ENCODE assay signal across 22 cellular contexts in genomic region chr10:95416270-95416669, GRCh38.
A peak's percentile ranks its signal among the peaks of the same experiment; 100 is the strongest.
DNase-seq lines count a peak whose midpoint lies in the region; ATAC-seq, FAIRE-seq and TF ChIP-seq lines count a peak whose summit lies in the region.
"Had no signal": no experiment of that assay in that cellular context is flagged by ENCODE, and none has a peak within 500 bp of the region (broad histone marks: within the 10 kb centered on the region; RNA-seq: fewer than 3 reads in every experiment).

No MANE protein-coding gene starts in this region.

- in situ Hi-C loops in gastrocnemius medialis (cut with MboI; ENCODE audit: low sequenced_read_pairs in 4 of 4): no loop called here
- in situ Hi-C loops in GM13977 (cut with MboI; ENCODE audit: low pct_unique_long_range_greater_than_20kb, low sequenced_read_pairs, unreplicated experiment): no loop called here

- no peak for FAIRE-seq in kidney (lab: Jason Lieb, UNC)

- peak in 1 of 2 donors; percentile 64 for DNase-seq in ascending aorta (ENCODE audit: low spot score in 2 of 2)
- DNase-seq in kidney: no peak
- peak in 1 of 2 donors; percentile 33 for DNase-seq in gastrocnemius medialis
- no peak for DNase-seq in GM13977 (ENCODE audit: low spot score)
- no peak for DNase-seq in activated effector memory CD4-positive, alpha-beta T cell treated with Interleukin-2 at 50 U/mL for 16 hours
- DNase-seq: ACHN; activated CD4-positive, alpha-beta T cell treated with anti-CD3 and anti-CD28 coated beads, Interleukin-2, amount 10 ng/mL, durations not matched to agents 24 days and 14 days; activated CD8-positive, alpha-beta memory T cell treated with anti-CD3 and anti-CD28 coated beads, Interleukin-2, amount 50 U/mL, for 4 hours; EL; foreskin melanocyte; KBM-7; midbrain; NCI-H748 treated with DMSO at 0.1 percent for 48 hours; SIG-M5; stimulated activated CD4-positive, alpha-beta T cell treated with anti-CD3 and anti-CD28 coated beads, Interleukin-12 subunit alpha, Interleukin-12 subunit beta, amount 100 ng/mL, for 4 hours had no signal

- H3K4me2 ChIP-seq in BLaER1: peak overlapping the region; percentile 89
- H3K4me2 ChIP-seq: neural progenitor cell had no signal

- H3K9me3 ChIP-seq in BLaER1 (no peaks in the 10 kb centered on the region), ascending aorta (no peaks in the 10 kb centered on the region), kidney (ENCODE audit: control insufficient read depth in 1 of 2, low read length in 2 of 2) (no peaks in the 10 kb centered on the region), gastrocnemius medialis (no peaks in the 10 kb centered on the region)

- H3K27ac ChIP-seq in BLaER1 (peak overlapping the region; percentile 96), ascending aorta (peak overlapping the region; percentile 89 to 95), kidney (ENCODE audit: low read depth in 2 of 2, low read length in 2 of 2) (peak overlapping the region; percentile 9 to 42), gastrocnemius medialis (peak overlapping the region; percentile 91 to 98 (median 97))
- H3K27ac ChIP-seq: C4-2B, cardiac muscle cell, epithelial cell of prostate, neural progenitor cell had no signal

- TF ChIP-seq CTCF in ascending aorta (IDR thresholded peaks at IDR 0.05) (no peak), kidney (IDR thresholded peaks at IDR 0.05; ENCODE audit: borderline replicate concordance, extremely low read depth, insufficient read depth) (no peak), gastrocnemius medialis (IDR thresholded peaks at IDR 0.05 in 4 of 5, conservative IDR thresholded peaks at IDR 0.05 in 1 of 5) (no peak), GM13977 (IDR thresholded peaks at IDR 0.05; ENCODE audit: extremely low read depth, insufficient read depth, missing control alignments) (no peak)

- peaks cover 7% of the 10 kb centered on the region; the same call in 1 of the 2 replicates for H4K20me1 ChIP-seq in BLaER1

- ATAC-seq in gastrocnemius medialis: no peak
- ATAC-seq in HG02885 (IDR thresholded peaks at IDR 0.05; ENCODE audit: poor library complexity, unreplicated experiment): no peak
- no peak for ATAC-seq in GM19023 (IDR thresholded peaks at IDR 0.05; ENCODE audit: unreplicated experiment)

- peak overlapping the region; percentile 79 for H3K4me3 ChIP-seq in BLaER1
- H3K4me3 ChIP-seq in ascending aorta: peak overlapping the region; percentile 19 to 24
- no peak overlapping the region for H3K4me3 ChIP-seq in kidney (ENCODE audit: low read length in 2 of 2)
- peak overlapping the region in 2 of 4 donors; percentile 58 to 71 for H3K4me3 ChIP-seq in gastrocnemius medialis
- H3K4me3 ChIP-seq: cardiac muscle cell, neural progenitor cell had no signal

- H3K4me1 ChIP-seq in BLaER1 (peaks cover 69% of the 10 kb centered on the region), ascending aorta (peaks cover 20 to 84% of the 10 kb centered on the region in 2 donors), kidney (ENCODE audit: control insufficient read depth in 1 of 2, insufficient read depth in 1 of 2, low read depth in 1 of 2, low read length in 2 of 2) (peaks cover 0 to 9% of the 10 kb centered on the region in 2 donors), gastrocnemius medialis (peaks cover 38 to 42% of the 10 kb centered on the region in 2 donors)

- intact Hi-C loops in ascending aorta (cut with DNase I): loop anchor here (5.0 kb wide), 1 partner anchor 39 kb away; no protein-coding TSS in a partner anchor
- intact Hi-C loops in kidney (cut with DNase I): no loop called here
- intact Hi-C loops in gastrocnemius medialis (cut with DNase I; ENCODE audit: low total_unique reads): loop anchor here (5.0 kb wide), 1 partner anchor 101 kb away; no protein-coding TSS in a partner anchor

- H3K27me3 ChIP-seq in BLaER1 (no peaks in the 10 kb centered on the region), ascending aorta (no peaks in the 10 kb centered on the region), gastrocnemius medialis (no peaks in the 10 kb centered on the region)
- H3K27me3 ChIP-seq: cardiac muscle cell, neural progenitor cell had no signal

- H3K9ac ChIP-seq in BLaER1 (peak overlapping the region; percentile 93), kidney (ENCODE audit: low read length in 2 of 2) (no peak overlapping the region)
- H3K9ac ChIP-seq: neural progenitor cell had no signal

- peaks cover 10% of the 10 kb centered on the region for H3K36me3 ChIP-seq in BLaER1
- peaks cover 66 to 76% of the 10 kb centered on the region in 2 donors for H3K36me3 ChIP-seq in ascending aorta
- H3K36me3 ChIP-seq in kidney (ENCODE audit: control insufficient read depth in 1 of 2, insufficient read depth in 2 of 2, low read length in 2 of 2): no peaks in the 10 kb centered on the region
- H3K36me3 ChIP-seq in gastrocnemius medialis: peaks cover 0 to 19% of the 10 kb centered on the region in 2 donors
- H3K36me3 ChIP-seq: cardiac muscle cell, neural progenitor cell had no signal

- no peak for TF ChIP-seq POLR2A in gastrocnemius medialis (IDR thresholded peaks at IDR 0.05)

Comparison
In these comparisons a context has a peak if more than half of its experiments do, and no peak if none do; other contexts are left out.
1. H3K27ac ChIP-seq: peak in every context shown above with its lines; median percentile 97 in gastrocnemius medialis; 96 in BLaER1; 92 in ascending aorta; 26 in kidney.
2. H3K4me3 ChIP-seq: peak in BLaER1 (single experiment) and ascending aorta (2 of 2); none in kidney (0 of 2).